18 cellular contexts compared by ENCODE assay signal in genomic region chr4:154478128-154478527, GRCh38. TPM values are rescaled to one million over a fixed set of nuclear protein-coding genes. Genes with fewer than 3 reads are reported as not detected.
DNase-seq lines count a peak whose midpoint lies in the region; ATAC-seq and TF ChIP-seq lines count a peak whose summit lies in the region.
"Had no signal": no experiment of that assay in that cellular context is flagged by ENCODE, and none has a peak within 500 bp of the region (broad histone marks: within the 10 kb centered on the region; RNA-seq: fewer than 3 reads in every experiment).

No MANE protein-coding gene starts in this region.

- 89 to 100% (median 95%) methylated on average over 2 of the region's 2 CpGs for WGBS in ovary, 3 donors

- no peaks in the 10 kb centered on the region for H3K4me1 ChIP-seq in ovary (ENCODE audit: insufficient read depth)
- H3K4me1 ChIP-seq: adrenal gland, uterus had no signal

- no peaks in the 10 kb centered on the region for H3K36me3 Mint-ChIP-seq in activated T-helper 1 cell treated with anti-CD3 and anti-CD28 coated beads, Interleukin-12 subunit alpha, Interleukin-12 subunit beta, Interleukin-2, Interleukin-4 antibody, amounts not matched to agents 30 ng/mL and 10 ng/mL and 1 ng/mL, durations not matched to agents 14 hours and 24 hours and 36 hours (ENCODE audit: low read depth)
- H3K36me3 Mint-ChIP-seq: natural killer cell had no signal

- no peaks in the 10 kb centered on the region for H3K4me1 Mint-ChIP-seq in activated T-helper 1 cell treated with anti-CD3 and anti-CD28 coated beads, Interleukin-12 subunit alpha, Interleukin-12 subunit beta, Interleukin-2, Interleukin-4 antibody, amounts not matched to agents 30 ng/mL and 10 ng/mL and 1 ng/mL, durations not matched to agents 14 hours and 24 hours and 36 hours (ENCODE audit: low read depth)
- H3K4me1 Mint-ChIP-seq: natural killer cell had no signal

- no peak overlapping the region for H3K27ac Mint-ChIP-seq in activated T-helper 1 cell treated with anti-CD3 and anti-CD28 coated beads, Interleukin-12 subunit alpha, Interleukin-12 subunit beta, Interleukin-2, Interleukin-4 antibody, amounts not matched to agents 30 ng/mL and 10 ng/mL and 1 ng/mL, durations not matched to agents 14 hours and 24 hours and 36 hours
- H3K27ac Mint-ChIP-seq: natural killer cell had no signal

- no peak overlapping the region for H3K4me3 ChIP-seq in ovary
- H3K4me3 ChIP-seq: adrenal gland, GM23248, uterus had no signal

- H3K36me3 ChIP-seq in ovary = no peaks in the 10 kb centered on the region
- H3K36me3 ChIP-seq: adrenal gland, uterus had no signal

- H3K27me3 Mint-ChIP-seq in activated T-helper 1 cell treated with anti-CD3 and anti-CD28 coated beads, Interleukin-12 subunit alpha, Interleukin-12 subunit beta, Interleukin-2, Interleukin-4 antibody, amounts not matched to agents 30 ng/mL and 10 ng/mL and 1 ng/mL, durations not matched to agents 14 hours and 24 hours and 36 hours (ENCODE audit: insufficient read depth) = peaks cover 5% of the 10 kb centered on the region

- no peak overlapping the region for H3K4me3 Mint-ChIP-seq in activated T-helper 1 cell treated with anti-CD3 and anti-CD28 coated beads, Interleukin-12 subunit alpha, Interleukin-12 subunit beta, Interleukin-2, Interleukin-4 antibody, amounts not matched to agents 30 ng/mL and 10 ng/mL and 1 ng/mL, durations not matched to agents 14 hours and 24 hours and 36 hours
- H3K4me3 Mint-ChIP-seq: activated T-cell treated with anti-CD3 and anti-CD28 coated beads, Interleukin-2, amount 50 U/mL, for 4 hours; natural killer cell had no signal

- no peak for DNase-seq in ovary
- no peak for DNase-seq in activated T-helper 1 cell treated with anti-CD3 and anti-CD28 coated beads, Interleukin-12 subunit alpha, Interleukin-12 subunit beta, Interleukin-2, Interleukin-4 antibody, amounts not matched to agents 30 ng/mL and 10 ng/mL and 1 ng/mL, durations not matched to agents 14 hours and 24 hours and 36 hours (ENCODE audit: low spot score)
- DNase-seq in activated naive CD4-positive, alpha-beta T cell (lab: John Stamatoyannopoulos, UW) = no peak
- DNase-seq in NCI-H2196 treated with DMSO at 0.1 percent for 48 hours (lab: John Stamatoyannopoulos, UW; ENCODE audit: unreplicated experiment) = no peak
- DNase-seq: activated CD4-positive, alpha-beta T cell treated with anti-CD3 and anti-CD28 coated beads for 1 hour; activated T-cell treated with anti-CD3 and anti-CD28 coated beads, Interleukin-2, amount 50 U/mL, for 4 hours; adrenal gland; Calu3; GM23248; left ventricle myocardium superior; natural killer cell; retina; uterus had no signal

- ATAC-seq in GM18517 (IDR thresholded peaks at IDR 0.05; ENCODE audit: unreplicated experiment) (peak; percentile 86), GM19467 (IDR thresholded peaks at IDR 0.05; ENCODE audit: unreplicated experiment) (peak; percentile 63), HG02763 (IDR thresholded peaks at IDR 0.05; ENCODE audit: unreplicated experiment) (peak; percentile 83), HG03378 (IDR thresholded peaks at IDR 0.05; ENCODE audit: unreplicated experiment) (peak; percentile 90)
- ATAC-seq: activated T-cell treated with anti-CD3 and anti-CD28 coated beads, Interleukin-2, amount 50 U/mL, for 4 hours; left ventricle myocardium superior; natural killer cell had no signal

- intact Hi-C loops in ovary (cut with DNase I) = no loop called here
- intact Hi-C loops in activated T-helper 1 cell treated with anti-CD3 and anti-CD28 coated beads, Interleukin-12 subunit alpha, Interleukin-12 subunit beta, Interleukin-2, Interleukin-4 antibody, amounts not matched to agents 30 ng/mL and 10 ng/mL and 1 ng/mL, durations not matched to agents 14 hours and 24 hours and 36 hours (cut with micrococcal nuclease) = no loop called here

- H3K27me3 ChIP-seq in ovary = no peaks in the 10 kb centered on the region
- H3K27me3 ChIP-seq: adrenal gland, uterus had no signal

- no peaks in the 10 kb centered on the region for H3K9me3 ChIP-seq in ovary
- H3K9me3 ChIP-seq: adrenal gland, uterus had no signal

- H3K9me3 Mint-ChIP-seq in activated T-helper 1 cell treated with anti-CD3 and anti-CD28 coated beads, Interleukin-12 subunit alpha, Interleukin-12 subunit beta, Interleukin-2, Interleukin-4 antibody, amounts not matched to agents 30 ng/mL and 10 ng/mL and 1 ng/mL, durations not matched to agents 14 hours and 24 hours and 36 hours = no peaks in the 10 kb centered on the region
- H3K9me3 Mint-ChIP-seq: activated T-cell treated with anti-CD3 and anti-CD28 coated beads, Interleukin-2, amount 50 U/mL, for 4 hours; natural killer cell had no signal

- no peak for TF ChIP-seq CTCF in ovary (IDR thresholded peaks at IDR 0.05)

- no peak overlapping the region for H3K27ac ChIP-seq in ovary
- H3K27ac ChIP-seq: adrenal gland, GM23248, uterus had no signal

- TF ChIP-seq EP300 in ovary (IDR thresholded peaks at IDR 0.05) = no peak

- no peak for TF ChIP-seq POLR2A in ovary (IDR thresholded peaks at IDR 0.05)

RNA-seq across cellular contexts. Expression of gene DCHS2, which starts 13.5 kb away (rescaled TPM):
- total RNA-seq in ovary = 1 to 10 TPM; 1.1 to 8.7 (median 3.9) TPM
- under 1 TPM; 0.68 to 0.97 TPM for polyA plus RNA-seq in ovary
- total RNA-seq in activated T-helper 1 cell treated with anti-CD3 and anti-CD28 coated beads, Interleukin-12 subunit alpha, Interleukin-12 subunit beta, Interleukin-2, Interleukin-4 antibody, amounts not matched to agents 30 ng/mL and 10 ng/mL and 1 ng/mL, durations not matched to agents 14 hours and 24 hours and 36 hours = not detected in 2 replicates
- total RNA-seq: GM23248, HT1080, left ventricle myocardium superior, natural killer cell had no signal
- polyA plus RNA-seq: GM23248 had no signal
